In the genomic region with DNA sequence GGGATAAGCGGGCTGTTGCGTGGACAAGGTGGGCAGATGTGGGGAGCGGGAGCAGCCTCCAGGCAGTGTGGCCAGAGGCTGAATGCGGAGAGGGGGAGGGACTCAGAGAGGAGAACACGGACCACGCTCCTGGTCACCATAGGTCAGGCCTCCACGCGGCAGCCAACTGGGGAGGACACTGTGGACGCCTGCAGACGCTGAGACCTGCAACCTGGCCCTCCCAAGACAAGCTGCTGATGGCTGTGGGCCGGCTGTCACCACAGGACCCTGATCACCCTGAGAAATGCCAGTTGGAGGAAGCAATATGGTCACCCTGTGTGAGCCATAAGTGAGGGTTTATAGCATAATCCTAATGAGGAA, we compare ENCODE assay signal across 22 cellular contexts. TPM values are rescaled to one million over a fixed set of nuclear protein-coding genes. Genes with fewer than 3 reads are reported as not detected.
DNase-seq lines count a peak whose midpoint lies in the region; ATAC-seq, FAIRE-seq and TF ChIP-seq lines count a peak whose summit lies in the region.
"Had no signal": no experiment of that assay in that cellular context is flagged by ENCODE, and none has a peak within 500 bp of the region (broad histone marks: within the 10 kb centered on the region; RNA-seq: fewer than 3 reads in every experiment).

No MANE protein-coding gene starts in this region.

- H3K27ac ChIP-seq in iPS-20b (ENCODE audit: low read length) = peak overlapping the region; percentile 37
- H3K27ac ChIP-seq in CD4-positive, alpha-beta memory T cell (ENCODE audit: low read depth, low read length) = no peak overlapping the region
- H3K27ac ChIP-seq: coronary artery, GM23248, thyroid gland, VCaP had no signal

- no peaks in the 10 kb centered on the region for H3K9me3 ChIP-seq in iPS-20b (ENCODE audit: insufficient read depth, low read depth, low read length)
- no peaks in the 10 kb centered on the region for H3K9me3 ChIP-seq in CD4-positive, alpha-beta memory T cell (ENCODE audit: control insufficient read depth in 1 of 2, low read length in 2 of 2)
- H3K9me3 ChIP-seq: thyroid gland had no signal

- H3K36me3 Mint-ChIP-seq in WTC11 = peaks cover 12% of the 10 kb centered on the region
- peaks cover 4% of the 10 kb centered on the region for H3K36me3 Mint-ChIP-seq in progenitor cell of endocrine pancreas (ENCODE audit: insufficient read depth)
- peaks cover 18% of the 10 kb centered on the region for H3K36me3 Mint-ChIP-seq in mesothelial cell of epicardium
- peaks cover 8 to 20% of the 10 kb centered on the region in 2 donors for H3K36me3 Mint-ChIP-seq in CD4-positive, alpha-beta memory T cell

- intact Hi-C loops in head of caudate nucleus (cut with DNase I) = no loop called here
- intact Hi-C loops in CD4-positive, alpha-beta memory T cell (cut with micrococcal nuclease) = no loop called here

- H3K9me3 Mint-ChIP-seq in WTC11 = no peaks in the 10 kb centered on the region
- no peaks in the 10 kb centered on the region for H3K9me3 Mint-ChIP-seq in progenitor cell of endocrine pancreas (ENCODE audit: low read depth)
- H3K9me3 Mint-ChIP-seq in mesothelial cell of epicardium = no peaks in the 10 kb centered on the region
- H3K9me3 Mint-ChIP-seq in CD4-positive, alpha-beta memory T cell = no peaks in the 10 kb centered on the region
- H3K9me3 Mint-ChIP-seq: activated T-cell treated with anti-CD3 and anti-CD28 coated beads, Interleukin-2, amount 50 U/mL, for 24 hours had no signal

- no peak for DNase-seq in GM12891 (ENCODE audit: insufficient read length, low spot score)
- DNase-seq in WTC11 (ENCODE audit: low spot score) = no peak
- DNase-seq in progenitor cell of endocrine pancreas (ENCODE audit: low spot score, unreplicated experiment) = no peak
- DNase-seq in mesothelial cell of epicardium (ENCODE audit: low spot score in 2 of 2, unreplicated experiment in 2 of 2) = no peak
- DNase-seq in head of caudate nucleus = no peak
- DNase-seq in CD4-positive, alpha-beta memory T cell = no peak
- DNase-seq: activated CD8-positive, alpha-beta T cell treated with anti-CD3 and anti-CD28 coated beads, Interleukin-2, amount 10 ng/mL, durations not matched to agents 7 days and 5 days; activated naive CD4-positive, alpha-beta T cell treated with anti-CD3 and anti-CD28 coated beads, Interleukin-2, amount 50 U/mL, for 16 hours; activated T-cell treated with anti-CD3 and anti-CD28 coated beads, Interleukin-2, amount 50 U/mL, for 24 hours; Calu3; EL; GM23248; NCI-H1105; NCI-H2081 treated with DMSO at 0.1 percent for 48 hours; NCI-H510A treated with DMSO at 0.1 percent for 48 hours; SIG-M5; stimulated activated naive CD4-positive, alpha-beta T cell treated with Interleukin-2 at 50 U/mL for 16 hours; thyroid gland had no signal

- H3K9ac ChIP-seq in iPS-20b (ENCODE audit: low read depth, low read length) = peak overlapping the region; percentile 27; the same call in 1 of the 2 replicates
- H3K9ac ChIP-seq: GM23248 had no signal

- peak overlapping the region; percentile 88 for H3K27ac Mint-ChIP-seq in WTC11
- peak overlapping the region; percentile 56 for H3K27ac Mint-ChIP-seq in progenitor cell of endocrine pancreas
- no peak overlapping the region for H3K27ac Mint-ChIP-seq in mesothelial cell of epicardium
- no peak overlapping the region for H3K27ac Mint-ChIP-seq in CD4-positive, alpha-beta memory T cell
- H3K27ac Mint-ChIP-seq: activated CD8-positive, alpha-beta T cell treated with anti-CD3 and anti-CD28 coated beads, Interleukin-2, amount 10 ng/mL, durations not matched to agents 7 days and 5 days; activated T-cell treated with anti-CD3 and anti-CD28 coated beads, Interleukin-2, amount 50 U/mL, for 24 hours had no signal

- peaks cover 55% of the 10 kb centered on the region for H3K36me3 ChIP-seq in iPS-20b (ENCODE audit: insufficient read depth, low read depth, low read length)
- peaks cover 8% of the 10 kb centered on the region for H3K36me3 ChIP-seq in CD4-positive, alpha-beta memory T cell (ENCODE audit: insufficient read depth, low read length)
- H3K36me3 ChIP-seq: thyroid gland had no signal

- no peak for FAIRE-seq in GM12891 (lab: Jason Lieb, UNC)

- TF ChIP-seq CTCF in WTC11 (IDR thresholded peaks at IDR 0.05) = no peak
- TF ChIP-seq CTCF in progenitor cell of endocrine pancreas (IDR thresholded peaks at IDR 0.05; ENCODE audit: unreplicated experiment) = no peak
- TF ChIP-seq CTCF in mesothelial cell of epicardium (IDR thresholded peaks at IDR 0.05; ENCODE audit: unreplicated experiment) = no peak

- H3K27me3 Mint-ChIP-seq in WTC11 (ENCODE audit: low read depth) = no peaks in the 10 kb centered on the region
- no peaks in the 10 kb centered on the region for H3K27me3 Mint-ChIP-seq in progenitor cell of endocrine pancreas
- H3K27me3 Mint-ChIP-seq in mesothelial cell of epicardium (ENCODE audit: low read depth) = no peaks in the 10 kb centered on the region
- no peaks in the 10 kb centered on the region for H3K27me3 Mint-ChIP-seq in CD4-positive, alpha-beta memory T cell
- H3K27me3 Mint-ChIP-seq: activated T-cell treated with anti-CD3 and anti-CD28 coated beads, Interleukin-2, amount 50 U/mL, for 24 hours; T-helper 17 cell had no signal

- peaks cover 76% of the 10 kb centered on the region for H3K4me1 Mint-ChIP-seq in WTC11
- no peaks in the 10 kb centered on the region for H3K4me1 Mint-ChIP-seq in progenitor cell of endocrine pancreas (ENCODE audit: low read depth)
- H3K4me1 Mint-ChIP-seq in mesothelial cell of epicardium = peaks cover 10% of the 10 kb centered on the region
- peaks cover 25 to 59% (median 40%) of the 10 kb centered on the region in 4 donors for H3K4me1 Mint-ChIP-seq in CD4-positive, alpha-beta memory T cell

- CTCF ChIA-PET in WTC11 (lab: Charles Lee) = interaction anchor here (0.9 to 1.3 kb wide), 3 partner anchors 87 to 138 kb away, joined by 3 read pairs; no protein-coding TSS in a partner anchor
- CTCF ChIA-PET in CD4-positive, alpha-beta memory T cell (lab: Charles Lee; ENCODE audit: partially characterized antibody) = no interaction called here

- H3K27me3 ChIP-seq in iPS-20b (ENCODE audit: insufficient read depth, low read length) = no peaks in the 10 kb centered on the region
- no peaks in the 10 kb centered on the region for H3K27me3 ChIP-seq in CD4-positive, alpha-beta memory T cell (ENCODE audit: insufficient read depth, low read length)
- H3K27me3 ChIP-seq: thyroid gland had no signal

- H3K4me3 Mint-ChIP-seq in WTC11 = no peak overlapping the region
- H3K4me3 Mint-ChIP-seq in progenitor cell of endocrine pancreas (ENCODE audit: low read depth) = no peak overlapping the region
- H3K4me3 Mint-ChIP-seq in mesothelial cell of epicardium = no peak overlapping the region
- H3K4me3 Mint-ChIP-seq in CD4-positive, alpha-beta memory T cell = no peak overlapping the region
- H3K4me3 Mint-ChIP-seq: activated CD8-positive, alpha-beta T cell treated with anti-CD3 and anti-CD28 coated beads, Interleukin-2, amount 10 ng/mL, durations not matched to agents 7 days and 5 days; activated T-cell treated with anti-CD3 and anti-CD28 coated beads, Interleukin-2, amount 50 U/mL, for 24 hours; T-helper 17 cell had no signal

- peaks cover 10% of the 10 kb centered on the region for H3K4me1 ChIP-seq in iPS-20b (ENCODE audit: insufficient read depth, low read length)
- H3K4me1 ChIP-seq in CD4-positive, alpha-beta memory T cell (ENCODE audit: insufficient read depth, low read length) = peaks cover 22% of the 10 kb centered on the region
- H3K4me1 ChIP-seq: thyroid gland had no signal

- H3K4me3 ChIP-seq in iPS-20b (ENCODE audit: low read length) = no peak overlapping the region
- H3K4me3 ChIP-seq in CD4-positive, alpha-beta memory T cell (ENCODE audit: low read length in 2 of 2) = no peak overlapping the region
- H3K4me3 ChIP-seq: coronary artery, GM23248, thyroid gland had no signal

- POLR2A ChIA-PET in WTC11 (lab: Charles Lee) = interaction anchor here (1.3 kb wide), 1 partner anchor 9 kb away, joined by 4 read pairs; no protein-coding TSS in a partner anchor
- POLR2A ChIA-PET in CD4-positive, alpha-beta memory T cell (lab: Charles Lee; ENCODE audit: partially characterized antibody) = no interaction called here

- TF ChIP-seq POLR2A in GM12891 (IDR thresholded peaks at IDR 0.05; ENCODE audit: low read depth, low read length) = 0 out of 2 replicates have a peak, but pooled peaks have one; percentile 18

- no peak for ATAC-seq in WTC11
- ATAC-seq: activated CD8-positive, alpha-beta T cell treated with anti-CD3 and anti-CD28 coated beads, Interleukin-2, amount 10 ng/mL, durations not matched to agents 7 days and 5 days; T-helper 17 cell had no signal

TF ChIP-seq in GM12891, 5 proteins besides CTCF, POLR2A, EP300 and RAD21:
- TF ChIP-seq POLR2AphosphoS5 (IDR thresholded peaks at IDR 0.05; ENCODE audit: low read depth, low read length) = no peak
- no peak for TF ChIP-seq TAF1 (IDR thresholded peaks at IDR 0.05; ENCODE audit: low read depth, low read length)
- no peak for TF ChIP-seq POU2F2 (IDR thresholded peaks at IDR 0.05; ENCODE audit: low read depth, low read length)
- TF ChIP-seq PAX5 (IDR thresholded peaks at IDR 0.05; ENCODE audit: insufficient read depth, low read length, severe bottlenecking) = no peak
- TF ChIP-seq SPI1 (IDR thresholded peaks at IDR 0.05; ENCODE audit: low read depth, low read length) = no peak

TF ChIP-seq in WTC11, 78 proteins besides CTCF, POLR2A, EP300 and RAD21:
- TF ChIP-seq JUN (CRISPR knock-in tag; IDR thresholded peaks at IDR 0.05) = no peak

RNA-seq across cellular contexts. Expression of a gene that starts 16.8 kb away (rescaled TPM):
- 54.4 TPM for polyA plus RNA-seq in GM12891 (2012; ENCODE audit: low read depth, missing spikeins)
- total RNA-seq in WTC11 (2021) = 206 to 215 TPM (median 210 TPM) in 3 replicates
- 73.3 and 76.4 TPM in 2 replicates for total RNA-seq in progenitor cell of endocrine pancreas
- 73.9 to 76.8 TPM (median 74.8 TPM) in 3 replicates for total RNA-seq in mesothelial cell of epicardium
- 10 to 100 TPM; 62.8 to 63.6 TPM for total RNA-seq in CD4-positive, alpha-beta memory T cell
- polyA plus RNA-seq in CD4-positive, alpha-beta memory T cell = 10 to 100 TPM in 1 of 2 donors, 1 to 10 TPM in 1; 9.0 to 32.2 TPM

Comparison
In these comparisons a context has a peak if more than half of its experiments do, and no peak if none do; other contexts are left out.
1. H3K27ac Mint-ChIP-seq: peak in WTC11 (single experiment) and progenitor cell of endocrine pancreas (single experiment); none in mesothelial cell of epicardium (single experiment) and CD4-positive, alpha-beta memory T cell (0 of 7).